ENCODE assay signal across 23 cellular contexts in genomic region chr4:1561286-1561990, GRCh38.
"Had no signal": no experiment of that assay in that cellular context is flagged by ENCODE, and none has a peak within 500 bp of the region (broad histone marks: within the 10 kb centered on the region; RNA-seq: fewer than 3 reads in every experiment).

No MANE protein-coding gene starts in this region.

- H3K4me1 ChIP-seq: foreskin keratinocyte, heart right ventricle, left lung, lower lobe of right lung had no signal

- H3K9me3 ChIP-seq: esophagus muscularis mucosa, gastroesophageal sphincter, heart right ventricle, left lung, lower lobe of right lung, mucosa of descending colon had no signal

- DNase-seq: dermis blood vessel endothelial cell; dorsolateral prefrontal cortex; effector CD4-positive, alpha-beta T cell; effector memory CD4-positive, alpha-beta T cell; foreskin keratinocyte; glutamatergic neuron; head of caudate nucleus; heart right ventricle; hippocampal formation; left cardiac atrium; left ventricle myocardium superior; lower lobe of right lung; mesenchymal stem cell; mucosa of descending colon; naive B cell had no signal

- H3K27ac ChIP-seq: coronary artery, dorsolateral prefrontal cortex, esophagus muscularis mucosa, foreskin keratinocyte, gastroesophageal sphincter, heart right ventricle, left lung, lower lobe of right lung had no signal

- H3K4me3 ChIP-seq: coronary artery, dorsolateral prefrontal cortex, esophagus muscularis mucosa, gastroesophageal sphincter, heart right ventricle, left lung, lower lobe of right lung, mucosa of descending colon had no signal

- FAIRE-seq: endothelial cell of umbilical vein, frontal cortex, islet of Langerhans, keratinocyte had no signal

- ATAC-seq: foreskin keratinocyte, gastroesophageal sphincter, heart right ventricle, left cardiac atrium, left lung, left ventricle myocardium superior, lower lobe of right lung, mucosa of descending colon had no signal

- H3K36me3 ChIP-seq: esophagus muscularis mucosa, gastroesophageal sphincter, heart right ventricle, left lung, lower lobe of right lung had no signal
